ENCODE assay signal across 8 cellular contexts in genomic region chr6:30821862-30822784, GRCh38.
DNase-seq lines count a peak whose midpoint lies in the region; ATAC-seq and TF ChIP-seq lines count a peak whose summit lies in the region.

No MANE protein-coding gene starts in this region.

- H3K9me3 Mint-ChIP-seq in CD8-positive, alpha-beta memory T cell: no peaks in the 10 kb centered on the region
- no peaks in the 10 kb centered on the region for H3K9me3 Mint-ChIP-seq in activated CD8-positive, alpha-beta T cell treated with anti-CD3 and anti-CD28 coated beads, Interleukin-2, amount 10 ng/mL, durations not matched to agents 7 days and 5 days (ENCODE audit: insufficient read depth)
- H3K9me3 Mint-ChIP-seq in stimulated activated effector memory CD8-positive, alpha-beta T cell treated with anti-CD3 and anti-CD28 coated beads, Interleukin-12 subunit alpha, Interleukin-12 subunit beta, amount 100 ng/mL, for 72 hours: peaks cover 2% of the 10 kb centered on the region

- peaks cover 18% of the 10 kb centered on the region for H3K4me1 ChIP-seq in CD8-positive, alpha-beta memory T cell (ENCODE audit: insufficient read depth, low read length)
- peaks cover 9% of the 10 kb centered on the region; the same call in 1 of the 2 replicates for H3K4me1 ChIP-seq in HEK293 (ENCODE audit: control insufficient read depth, insufficient read depth, low read length)

- H3K4me3 Mint-ChIP-seq in CD8-positive, alpha-beta memory T cell: peak overlapping the region in 1 of 7 donors; percentile 7
- H3K4me3 Mint-ChIP-seq in activated CD8-positive, alpha-beta T cell treated with anti-CD3 and anti-CD28 coated beads, Interleukin-2, amount 10 ng/mL, durations not matched to agents 7 days and 5 days: no peak overlapping the region
- no peak overlapping the region for H3K4me3 Mint-ChIP-seq in stimulated activated effector memory CD8-positive, alpha-beta T cell treated with anti-CD3 and anti-CD28 coated beads, Interleukin-12 subunit alpha, Interleukin-12 subunit beta, amount 100 ng/mL, for 72 hours

- peak in 1 of 5 donors; percentile 7 for DNase-seq in CD8-positive, alpha-beta memory T cell
- no peak for DNase-seq in activated CD8-positive, alpha-beta T cell treated with anti-CD3 and anti-CD28 coated beads, Interleukin-2, amount 10 ng/mL, durations not matched to agents 7 days and 5 days
- DNase-seq in left ventricle myocardium superior (no peak), hepatic stellate cell (ENCODE audit: low spot score) (no peak), GM19238 (ENCODE audit: insufficient read length, low spot score) (no peak), T-helper 9 cell (no peak)
- no peak for DNase-seq in stimulated activated effector memory CD8-positive, alpha-beta T cell treated with anti-CD3 and anti-CD28 coated beads, Interleukin-12 subunit alpha, Interleukin-12 subunit beta, amount 100 ng/mL, for 72 hours (ENCODE audit: low spot score in 2 of 2)

- intact Hi-C loops in left ventricle myocardium superior (cut with micrococcal nuclease): loop anchor here (10.0 kb wide), 2 partner anchors 77 to 337 kb away; partner anchors contain the start of genes FLOT1, HLA-E and IER3

- no peaks in the 10 kb centered on the region for H3K27me3 ChIP-seq in CD8-positive, alpha-beta memory T cell (ENCODE audit: insufficient read depth, low read length, poor library complexity, severe bottlenecking)

- H3K36me3 Mint-ChIP-seq in CD8-positive, alpha-beta memory T cell: peaks cover 0 to 36% (median 3%) of the 10 kb centered on the region in 3 donors
- peaks cover 59% of the 10 kb centered on the region for H3K36me3 Mint-ChIP-seq in activated CD8-positive, alpha-beta T cell treated with anti-CD3 and anti-CD28 coated beads, Interleukin-2, amount 10 ng/mL, durations not matched to agents 7 days and 5 days (ENCODE audit: low read depth)
- H3K36me3 Mint-ChIP-seq in stimulated activated effector memory CD8-positive, alpha-beta T cell treated with anti-CD3 and anti-CD28 coated beads, Interleukin-12 subunit alpha, Interleukin-12 subunit beta, amount 100 ng/mL, for 72 hours: peaks cover 32% of the 10 kb centered on the region

- peaks cover 39 to 90% (median 60%) of the 10 kb centered on the region in 3 donors for H3K4me1 Mint-ChIP-seq in CD8-positive, alpha-beta memory T cell
- H3K4me1 Mint-ChIP-seq in activated CD8-positive, alpha-beta T cell treated with anti-CD3 and anti-CD28 coated beads, Interleukin-2, amount 10 ng/mL, durations not matched to agents 7 days and 5 days (ENCODE audit: low read depth): peaks cover 60% of the 10 kb centered on the region
- H3K4me1 Mint-ChIP-seq in stimulated activated effector memory CD8-positive, alpha-beta T cell treated with anti-CD3 and anti-CD28 coated beads, Interleukin-12 subunit alpha, Interleukin-12 subunit beta, amount 100 ng/mL, for 72 hours: peaks cover 72% of the 10 kb centered on the region

- no peaks in the 10 kb centered on the region for H3K9me3 ChIP-seq in CD8-positive, alpha-beta memory T cell (ENCODE audit: low read length)
- no peaks in the 10 kb centered on the region for H3K9me3 ChIP-seq in HEK293 (ENCODE audit: control insufficient read depth, insufficient read depth, low read depth, low read length)

- CTCF ChIA-PET in CD8-positive, alpha-beta memory T cell (lab: Charles Lee): interaction anchor here (0.7 to 13.8 kb wide), 23 partner anchors 10 to 265 kb away, joined by 3 to 148 read pairs (median 3); partner anchors contain the start of genes DDR1 and IER3
- CTCF ChIA-PET in HEK293 (lab: Yijun Ruan, JAX): interaction anchor here (0.6 to 20.6 kb wide), 59 partner anchors 10 to 1170 kb away, joined by 3 to 332 read pairs (median 4); partner anchors contain the start of genes DDR1, FLOT1, IER3 and VARS2
- CTCF ChIA-PET in activated CD8-positive, alpha-beta T cell treated with anti-CD3 and anti-CD28 coated beads, Interleukin-2, amount 10 ng/mL, durations not matched to agents 7 days and 5 days (lab: Charles Lee): interaction anchor here (0.6 to 5.4 kb wide), 45 partner anchors 7 to 540 kb away, joined by 3 to 38 read pairs (median 4); partner anchors contain the start of genes DDR1, FLOT1, GTF2H4 and IER3

- ATAC-seq in activated CD8-positive, alpha-beta T cell treated with anti-CD3 and anti-CD28 coated beads, Interleukin-2, amount 10 ng/mL, durations not matched to agents 7 days and 5 days: no peak
- ATAC-seq in left ventricle myocardium superior: peak; percentile 21
- ATAC-seq in stimulated activated effector memory CD8-positive, alpha-beta T cell treated with anti-CD3 and anti-CD28 coated beads, Interleukin-12 subunit alpha, Interleukin-12 subunit beta, amount 100 ng/mL, for 72 hours: no peak

- peak overlapping the region; percentile 45 to 85 (median 65) for H3K27ac Mint-ChIP-seq in CD8-positive, alpha-beta memory T cell
- peak overlapping the region; percentile 39 for H3K27ac Mint-ChIP-seq in activated CD8-positive, alpha-beta T cell treated with anti-CD3 and anti-CD28 coated beads, Interleukin-2, amount 10 ng/mL, durations not matched to agents 7 days and 5 days
- peak overlapping the region; percentile 67 for H3K27ac Mint-ChIP-seq in stimulated activated effector memory CD8-positive, alpha-beta T cell treated with anti-CD3 and anti-CD28 coated beads, Interleukin-12 subunit alpha, Interleukin-12 subunit beta, amount 100 ng/mL, for 72 hours

- no peak overlapping the region for H3K27ac ChIP-seq in CD8-positive, alpha-beta memory T cell (ENCODE audit: low read depth, low read length)
- H3K27ac ChIP-seq in HEK293 (ENCODE audit: extremely low read depth, low read depth, low read length): no peak overlapping the region

- H3K36me3 ChIP-seq in CD8-positive, alpha-beta memory T cell (ENCODE audit: insufficient read depth, low read length): no peaks in the 10 kb centered on the region
- no peaks in the 10 kb centered on the region for H3K36me3 ChIP-seq in HEK293 (ENCODE audit: control insufficient read depth in 2 of 2, insufficient read depth in 1 of 2, low read length in 2 of 2)

- H3K4me3 ChIP-seq in CD8-positive, alpha-beta memory T cell (ENCODE audit: low read length): no peak overlapping the region
- H3K4me3 ChIP-seq in HEK293 (ENCODE audit: low read depth, low read length): no peak overlapping the region

- POLR2A ChIA-PET in CD8-positive, alpha-beta memory T cell (lab: Charles Lee): interaction anchor here (0.6 kb wide), 1 partner anchor 78 kb away, joined by 3 read pairs; no protein-coding TSS in a partner anchor
- POLR2A ChIA-PET in HEK293 (lab: Yijun Ruan, JAX): interaction anchor here (0.5 to 2.1 kb wide), 6 partner anchors 40 to 817 kb away, joined by 3 to 7 read pairs (median 4); partner anchors contain the start of gene IER3
- POLR2A ChIA-PET in activated CD8-positive, alpha-beta T cell treated with anti-CD3 and anti-CD28 coated beads, Interleukin-2, amount 10 ng/mL, durations not matched to agents 7 days and 5 days (lab: Charles Lee): interaction anchor here (0.8 to 1.2 kb wide), 2 partner anchors 57 to 105 kb away, joined by 4 to 8 read pairs; partner anchors contain the start of gene MDC1

- H3K27me3 Mint-ChIP-seq in CD8-positive, alpha-beta memory T cell: peaks cover 0 to 3% of the 10 kb centered on the region in 2 donors
- H3K27me3 Mint-ChIP-seq in activated CD8-positive, alpha-beta T cell treated with anti-CD3 and anti-CD28 coated beads, Interleukin-2, amount 10 ng/mL, durations not matched to agents 7 days and 5 days (ENCODE audit: low read depth): no peaks in the 10 kb centered on the region

- TF ChIP-seq CTCF in HEK293 (tag by site-specific recombination; IDR thresholded peaks at IDR 0.05): peak; percentile 53; the same call in 1 of the 2 replicates

TF ChIP-seq in HEK293, 187 proteins besides CTCF, POLR2A, EP300 and RAD21 (continues in another document):
- TF ChIP-seq PRDM2 (tag by site-specific recombination; IDR thresholded peaks at IDR 0.05; ENCODE audit: borderline replicate concordance) (no peak), IKZF3 (tag by site-specific recombination; IDR thresholded peaks at IDR 0.05) (0 out of 2 replicates have a peak, but pooled peaks have one; percentile 26), ZNF555 (tag by site-specific recombination; conservative IDR thresholded peaks at IDR 0.05) (no peak), ZBTB48 (tag by site-specific recombination; IDR thresholded peaks at IDR 0.05) (0 out of 2 replicates have a peak, but pooled peaks have one; percentile 28)
